8 cellular contexts compared by ENCODE assay signal in the genomic region with DNA sequence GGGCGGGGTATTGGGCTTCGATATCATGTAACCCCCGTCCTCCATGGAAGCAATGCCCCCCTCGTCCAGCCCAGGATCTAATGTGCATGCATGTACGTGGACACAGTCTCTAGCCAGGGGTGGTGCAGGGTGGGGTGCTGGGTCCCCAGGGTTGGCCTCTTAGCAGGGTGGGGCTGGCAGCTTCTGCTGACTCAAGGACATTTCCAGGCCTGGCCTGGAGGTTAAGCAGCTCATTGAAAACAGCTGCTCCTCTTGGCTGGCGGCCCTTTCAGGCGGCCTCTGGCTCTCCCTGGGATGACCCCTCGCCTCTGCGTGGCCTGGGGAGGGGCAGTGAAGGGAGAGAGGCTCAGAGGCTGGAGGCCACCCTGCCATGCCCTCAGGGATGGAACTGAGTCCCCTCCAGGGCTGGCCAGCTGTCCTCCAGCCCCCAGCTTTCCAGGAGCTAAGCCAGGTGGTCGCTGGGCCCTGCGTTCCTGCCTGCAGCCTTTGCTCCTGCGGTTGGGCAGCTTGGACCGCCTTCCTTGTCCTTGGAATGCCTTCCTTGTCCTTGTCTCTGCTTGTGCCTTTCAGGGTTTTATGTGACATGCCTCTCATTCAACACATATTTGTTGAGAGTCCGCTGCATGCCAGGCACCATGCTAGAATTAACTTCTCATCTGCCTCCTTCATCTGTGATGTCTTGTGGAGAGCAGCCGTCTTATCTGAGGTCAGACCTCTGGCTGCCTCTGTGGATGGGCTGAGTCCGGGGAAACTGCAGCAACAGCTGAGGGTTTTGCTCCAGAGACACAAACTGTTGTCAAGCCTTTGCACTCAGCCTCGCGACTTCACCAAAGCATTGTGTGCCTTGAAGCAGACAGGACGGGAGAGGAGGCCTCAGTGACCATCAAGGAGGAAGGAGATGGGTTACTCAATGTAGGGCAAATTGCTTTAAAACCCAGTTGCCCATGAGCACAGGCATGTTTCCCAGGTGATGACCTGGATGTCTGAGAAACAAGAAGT. TPM values are rescaled to one million over a fixed set of nuclear protein-coding genes. Genes with fewer than 3 reads are reported as not detected.
A peak's percentile ranks its signal among the peaks of the same experiment; 100 is the strongest.
DNase-seq lines count a peak whose midpoint lies in the region; ATAC-seq and TF ChIP-seq lines count a peak whose summit lies in the region.

No MANE protein-coding gene starts in this region.

- intact Hi-C loops in Caco-2 (cut with micrococcal nuclease; ENCODE audit: unreplicated experiment), result no loop called here

- peaks cover 5% of the 10 kb centered on the region for H3K36me3 Mint-ChIP-seq in Caco-2 (ENCODE audit: insufficient read depth, unreplicated experiment)

- H3K36me3 ChIP-seq in Caco-2 (ENCODE audit: control insufficient read depth, insufficient read depth, low read length) (no peaks in the 10 kb centered on the region), neuron (ENCODE audit: insufficient read depth, low read length) (peaks cover 5% of the 10 kb centered on the region)

- no peak overlapping the region for H3K4me3 ChIP-seq in Caco-2 (ENCODE audit: low read depth, low read length)
- H3K4me3 ChIP-seq in neuron (ENCODE audit: low read length), result peak overlapping the region; percentile 15

- DNase-seq in Caco-2 (peak in 1 of 2 experiments; percentile 52), M059J (ENCODE audit: low read depth) (peak; percentile 66), epidermal melanocyte (ENCODE audit: insufficient read length, low spot score) (peak; percentile 37), GM20000 (ENCODE audit: low spot score) (no peak), HK-2 (ENCODE audit: unreplicated experiment) (no peak)

- no TSS peak for BruUV-seq in Caco-2 (replicated peaks; lab: Mats Ljungman, UMichigan)

- H3K27me3 ChIP-seq in Caco-2 (replicated peaks; ENCODE audit: control insufficient read depth, insufficient read depth, low read length) (no peaks in the 10 kb centered on the region), neuron (ENCODE audit: insufficient read depth, low read length) (no peaks in the 10 kb centered on the region)

- H3K27ac Mint-ChIP-seq in Caco-2 (ENCODE audit: unreplicated experiment), result no peak overlapping the region

- H3K4me1 ChIP-seq in Caco-2, result 0 out of 2 replicates have a peak, but pooled peaks cover 4% of the 10 kb centered on the region
- H3K4me1 ChIP-seq in neuron (ENCODE audit: insufficient read depth, low read length), result peaks cover 44% of the 10 kb centered on the region

- no peaks in the 10 kb centered on the region for H3K9me3 Mint-ChIP-seq in Caco-2 (ENCODE audit: unreplicated experiment)

- H3K9me3 ChIP-seq in Caco-2, result no peaks in the 10 kb centered on the region
- no peaks in the 10 kb centered on the region for H3K9me3 ChIP-seq in neuron (ENCODE audit: low read length)

- no peak overlapping the region for H2AFZ ChIP-seq in neuron (ENCODE audit: low read depth, low read length)

- peaks cover 8% of the 10 kb centered on the region for H3K27me3 Mint-ChIP-seq in Caco-2 (ENCODE audit: insufficient read depth, unreplicated experiment)

- ATAC-seq in HG02588 (IDR thresholded peaks at IDR 0.05; ENCODE audit: unreplicated experiment) (no peak), GM18517 (IDR thresholded peaks at IDR 0.05; ENCODE audit: unreplicated experiment) (no peak)

- H3K4me3 Mint-ChIP-seq in Caco-2 (ENCODE audit: unreplicated experiment), result peak overlapping the region; percentile 79

- CTCF ChIA-PET in Caco-2 (lab: Charles Lee), result no interaction called here

- TF ChIP-seq CTCF in Caco-2 (IDR thresholded peaks at IDR 0.05; ENCODE audit: insufficient read depth in 1 of 2, low read depth in 1 of 2, low read length in 1 of 2, severe bottlenecking in 1 of 2, unreplicated experiment in 1 of 2) (no peak), GM20000 (IDR thresholded peaks at IDR 0.05; ENCODE audit: extremely low read depth, missing control alignments) (no peak)

- POLR2A ChIA-PET in Caco-2 (lab: Charles Lee), result no interaction called here

- peaks cover 13% of the 10 kb centered on the region for H3K4me1 Mint-ChIP-seq in Caco-2 (ENCODE audit: low read depth, unreplicated experiment)

RNA-seq across cellular contexts. Expression of a gene that starts 26.7 kb away (rescaled TPM):
- total RNA-seq in Caco-2 (2022), result 5.7 and 7.0 TPM in 2 replicates
- 87.3 and 144 TPM in 2 replicates for total RNA-seq in M059J (2014; rRNA removed; shearing (Covaris generic))

Comparison
In these comparisons a context has a peak if more than half of its experiments do, and no peak if none do; other contexts are left out.
1. DNase-seq: peak in M059J (single experiment) and epidermal melanocyte (single experiment); none in GM20000 (single experiment) and HK-2 (single experiment).
2. RNA of a gene that starts 26.7 kb away (total RNA-seq): 87.3 to 144 TPM in M059J; 5.7 to 7.0 TPM in Caco-2; every median in the first group is over 10 times any median in the second.